In the genomic region with DNA sequence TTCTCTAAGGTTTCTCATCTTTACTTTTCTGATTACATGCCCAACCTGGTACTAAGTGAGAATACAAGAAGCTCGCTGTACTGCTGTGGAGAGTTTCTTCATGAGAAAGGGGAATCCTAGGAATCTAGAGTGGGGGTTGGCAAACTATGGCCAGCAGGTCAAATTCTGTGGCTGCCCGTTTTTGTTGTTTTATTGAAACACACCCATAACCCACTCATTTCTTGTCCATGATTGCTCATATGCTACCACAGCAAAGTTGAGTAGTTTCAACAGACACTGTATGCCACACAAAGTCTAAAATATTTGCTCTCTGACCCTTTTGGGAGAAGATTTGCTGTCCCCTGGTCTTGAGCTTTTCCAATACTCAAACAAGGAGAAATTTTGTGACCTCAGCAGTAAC, we compare ENCODE assay signal across 19 cellular contexts. TPM values are rescaled to one million over a fixed set of nuclear protein-coding genes. Genes with fewer than 3 reads are reported as not detected.
DNase-seq lines count a peak whose midpoint lies in the region; ATAC-seq and TF ChIP-seq lines count a peak whose summit lies in the region.
"Had no signal": no experiment of that assay in that cellular context is flagged by ENCODE, and none has a peak within 500 bp of the region (broad histone marks: within the 10 kb centered on the region; RNA-seq: fewer than 3 reads in every experiment).

No MANE protein-coding gene starts in this region.

- H3K36me3 Mint-ChIP-seq in stimulated activated naive B cell treated with anti-CD40 and anti-IgM and Interleukin-4, amounts not matched to agents 10 μg/mL and 1 μg/mL and 100 μg/mL, for 72 hours: peaks cover 20 to 35% of the 10 kb centered on the region in 2 donors

- no peak for ATAC-seq in stimulated activated naive B cell treated with anti-CD40 and anti-IgM and Interleukin-4, amounts not matched to agents 10 μg/mL and 1 μg/mL and 100 μg/mL, for 72 hours (replicated peaks)
- ATAC-seq in HG02610 (IDR thresholded peaks at IDR 0.05; ENCODE audit: unreplicated experiment): no peak
- ATAC-seq: pancreas had no signal

- DNase-seq in AG10803 (ENCODE audit: low read depth) (peak; percentile 50), HT1080 (ENCODE audit: low read depth) (peak; percentile 4), epithelial cell of esophagus (ENCODE audit: low read depth) (peak; percentile 8), non-pigmented ciliary epithelial cell (ENCODE audit: low read depth) (peak; percentile 55), LoVo (ENCODE audit: low spot score) (no peak), KBM-7 (no peak)
- DNase-seq in stimulated activated naive B cell treated with anti-CD40 and anti-IgM and Interleukin-4, amounts not matched to agents 10 μg/mL and 1 μg/mL and 100 μg/mL, for 72 hours: no peak
- DNase-seq: activated CD4-positive, alpha-beta T cell treated with anti-CD3 and anti-CD28 coated beads for 1 hour; activated CD8-positive, alpha-beta memory T cell treated with anti-CD3 and anti-CD28 coated beads, Interleukin-2, amount 50 U/mL, for 4 hours; activated naive CD4-positive, alpha-beta T cell treated with anti-CD3 and anti-CD28 coated beads, Interleukin-2, amount 50 U/mL, for 16 hours; BE2C; DMS 273 treated with DMSO at 0.1 percent for 48 hours; Kasumi-1; NCI-H146; NCI-H446 treated with DMSO at 0.1 percent for 48 hours; pancreas; stimulated activated CD4-positive, alpha-beta T cell treated with anti-CD3 and anti-CD28 coated beads, Interleukin-12 subunit alpha, Interleukin-12 subunit beta, amount 100 ng/mL, for 4 hours; T-helper 2 cell had no signal

- H3K27me3 Mint-ChIP-seq in stimulated activated naive B cell treated with anti-CD40 and anti-IgM and Interleukin-4, amounts not matched to agents 10 μg/mL and 1 μg/mL and 100 μg/mL, for 72 hours: no peaks in the 10 kb centered on the region

- in situ Hi-C loops in KBM-7 (cut with MboI; ENCODE audit: low pct_unique_long_range_greater_than_20kb, low sequenced_read_pairs): no loop called here

- H3K27ac Mint-ChIP-seq in stimulated activated naive B cell treated with anti-CD40 and anti-IgM and Interleukin-4, amounts not matched to agents 10 μg/mL and 1 μg/mL and 100 μg/mL, for 72 hours: no peak overlapping the region

- no peak for TF ChIP-seq CTCF in AG10803 (conservative IDR thresholded peaks at IDR 0.05; ENCODE audit: low read length)
- TF ChIP-seq CTCF in epithelial cell of esophagus (IDR thresholded peaks at IDR 0.05; ENCODE audit: insufficient read depth, low read depth, low read length, missing control alignments): no peak

- no peaks in the 10 kb centered on the region for H3K4me1 Mint-ChIP-seq in stimulated activated naive B cell treated with anti-CD40 and anti-IgM and Interleukin-4, amounts not matched to agents 10 μg/mL and 1 μg/mL and 100 μg/mL, for 72 hours

- H3K4me3 ChIP-seq in AG10803 (ENCODE audit: low read length) (no peak overlapping the region), epithelial cell of esophagus (ENCODE audit: low read length) (no peak overlapping the region)
- H3K4me3 ChIP-seq: pancreas had no signal

- no peaks in the 10 kb centered on the region for H3K9me3 Mint-ChIP-seq in stimulated activated naive B cell treated with anti-CD40 and anti-IgM and Interleukin-4, amounts not matched to agents 10 μg/mL and 1 μg/mL and 100 μg/mL, for 72 hours

- H3K4me3 Mint-ChIP-seq in stimulated activated naive B cell treated with anti-CD40 and anti-IgM and Interleukin-4, amounts not matched to agents 10 μg/mL and 1 μg/mL and 100 μg/mL, for 72 hours: no peak overlapping the region

RNA-seq across cellular contexts. Expression of gene C2orf74, which starts 58.8 kb away (rescaled TPM):
- total RNA-seq in HT1080 (2014; rRNA removed; shearing (Covaris generic)): 29.8 and 30.5 TPM in 2 replicates
- polyA plus RNA-seq in HT1080 (2015; cell fraction: cytosol; rRNA removed): 44.3 and 46.4 TPM in 2 replicates
- polyA plus RNA-seq in HT1080 (2015; cell fraction: nucleus; rRNA removed): 16.9 and 17.2 TPM in 2 replicates

Comparison
In these comparisons a context has a peak if more than half of its experiments do, and no peak if none do; other contexts are left out.
1. DNase-seq: peak in AG10803 (single experiment), HT1080 (single experiment), epithelial cell of esophagus (single experiment) and non-pigmented ciliary epithelial cell (single experiment); none in LoVo (single experiment), KBM-7 (single experiment) and stimulated activated naive B cell treated with anti-CD40 and anti-IgM and Interleukin-4, amounts not matched to agents 10 μg/mL and 1 μg/mL and 100 μg/mL, for 72 hours (single experiment).